17 cellular contexts compared by ENCODE assay signal in genomic region chr6:112035446-112035845, GRCh38. TPM values are rescaled to one million over a fixed set of nuclear protein-coding genes. Genes with fewer than 3 reads are reported as not detected.
DNase-seq lines count a peak whose midpoint lies in the region; ATAC-seq and TF ChIP-seq lines count a peak whose summit lies in the region.
"Had no signal": no experiment of that assay in that cellular context is flagged by ENCODE, and none has a peak within 500 bp of the region (broad histone marks: within the 10 kb centered on the region; RNA-seq: fewer than 3 reads in every experiment).

No MANE protein-coding gene starts in this region.

- WGBS in heart left ventricle, 4 donors: 35 to 49% (median 44%) methylated on average over 2 of the region's 2 CpGs

- no peak overlapping the region for H3K4me3 Mint-ChIP-seq in activated naive CD8-positive, alpha-beta T cell treated with anti-CD3 and anti-CD28 coated beads for 36 hours
- H3K4me3 Mint-ChIP-seq: mesothelial cell of epicardium had no signal

- peaks cover 11% of the 10 kb centered on the region for H3K36me3 Mint-ChIP-seq in activated naive CD8-positive, alpha-beta T cell treated with anti-CD3 and anti-CD28 coated beads for 36 hours
- H3K36me3 Mint-ChIP-seq: mesothelial cell of epicardium had no signal

- DNase-seq in heart left ventricle (no peak), left cardiac atrium (no peak), uterus (peak in 1 of 2 donors; percentile 44), NCI-H2107 (lab: John Stamatoyannopoulos, UW) (no peak), AG20443 (ENCODE audit: low spot score) (no peak)
- DNase-seq in activated naive CD8-positive, alpha-beta T cell treated with anti-CD3 and anti-CD28 coated beads for 36 hours: no peak
- DNase-seq: HCEC 1CT; stimulated activated CD4-positive, alpha-beta T cell treated with anti-CD3 and anti-CD28 coated beads, Interleukin-2, amount 100 ng/mL, for 48 hours; stimulated activated naive CD4-positive, alpha-beta T cell treated with Interleukin-2 at 50 U/mL for 16 hours had no signal

- H3K9me3 ChIP-seq in heart left ventricle: no peaks in the 10 kb centered on the region
- no peaks in the 10 kb centered on the region for H3K9me3 ChIP-seq in muscle layer of duodenum (ENCODE audit: control insufficient read depth in 1 of 2, low read length in 2 of 2)
- no peaks in the 10 kb centered on the region for H3K9me3 ChIP-seq in uterus
- H3K9me3 ChIP-seq: BLaER1, prostate gland had no signal

- H3K27me3 ChIP-seq in heart left ventricle: no peaks in the 10 kb centered on the region
- no peaks in the 10 kb centered on the region for H3K27me3 ChIP-seq in muscle layer of duodenum (ENCODE audit: low read depth, low read length)
- no peaks in the 10 kb centered on the region for H3K27me3 ChIP-seq in uterus
- H3K27me3 ChIP-seq: BLaER1 had no signal

- peak overlapping the region; percentile 86 for H3K27ac Mint-ChIP-seq in activated naive CD8-positive, alpha-beta T cell treated with anti-CD3 and anti-CD28 coated beads for 36 hours
- H3K27ac Mint-ChIP-seq: mesothelial cell of epicardium had no signal

- H3K4me1 Mint-ChIP-seq in activated naive CD8-positive, alpha-beta T cell treated with anti-CD3 and anti-CD28 coated beads for 36 hours: peaks cover 78% of the 10 kb centered on the region

- peaks cover 0 to 45% (median 10%) of the 10 kb centered on the region in 12 donors for H3K4me1 ChIP-seq in heart left ventricle
- H3K4me1 ChIP-seq in muscle layer of duodenum (ENCODE audit: control insufficient read depth in 1 of 2, insufficient read depth in 2 of 2, low read length in 2 of 2): peaks cover 0 to 12% of the 10 kb centered on the region in 2 donors
- peaks cover 7 to 8% of the 10 kb centered on the region in 2 donors for H3K4me1 ChIP-seq in uterus
- H3K4me1 ChIP-seq: BLaER1, prostate gland had no signal

- intact Hi-C loops in heart left ventricle (cut with DNase I): no loop called here
- intact Hi-C loops in left cardiac atrium (cut with DNase I): no loop called here
- intact Hi-C loops in uterus (cut with DNase I; ENCODE audit: low total_unique reads): no loop called here

- no peaks in the 10 kb centered on the region for H3K36me3 ChIP-seq in heart left ventricle
- no peaks in the 10 kb centered on the region for H3K36me3 ChIP-seq in muscle layer of duodenum (ENCODE audit: control insufficient read depth in 1 of 2, insufficient read depth in 2 of 2, low read length in 2 of 2)
- no peaks in the 10 kb centered on the region for H3K36me3 ChIP-seq in uterus
- H3K36me3 ChIP-seq: BLaER1, prostate gland had no signal

- no peaks in the 10 kb centered on the region for H3K9me3 Mint-ChIP-seq in activated naive CD8-positive, alpha-beta T cell treated with anti-CD3 and anti-CD28 coated beads for 36 hours
- H3K9me3 Mint-ChIP-seq: mesothelial cell of epicardium had no signal

- no peak for TF ChIP-seq POLR2A in heart left ventricle (IDR thresholded peaks at IDR 0.05)
- no peak for TF ChIP-seq POLR2A in uterus (IDR thresholded peaks at IDR 0.05)

- peak overlapping the region in 8 of 12 donors; percentile 1 to 61 (median 30) for H3K27ac ChIP-seq in heart left ventricle
- peak overlapping the region; percentile 27 for H3K27ac ChIP-seq in muscle layer of duodenum (ENCODE audit: low read length)
- H3K27ac ChIP-seq in uterus: peak overlapping the region; percentile 86 to 93
- H3K27ac ChIP-seq: BLaER1, prostate gland had no signal

- no peaks in the 10 kb centered on the region for H3K27me3 Mint-ChIP-seq in activated naive CD8-positive, alpha-beta T cell treated with anti-CD3 and anti-CD28 coated beads for 36 hours

- no peak overlapping the region for H3K4me3 ChIP-seq in heart left ventricle
- H3K4me3 ChIP-seq in muscle layer of duodenum (ENCODE audit: low read depth in 1 of 2, low read length in 2 of 2): no peak overlapping the region
- no peak overlapping the region for H3K4me3 ChIP-seq in uterus
- H3K4me3 ChIP-seq: BLaER1, prostate gland had no signal

- ATAC-seq in heart left ventricle (peak in 1 of 4 donors; percentile 56), left cardiac atrium (no peak), GM18511 (IDR thresholded peaks at IDR 0.05; ENCODE audit: unreplicated experiment) (no peak)

- no peak for TF ChIP-seq CTCF in heart left ventricle (IDR thresholded peaks at IDR 0.05)
- TF ChIP-seq CTCF in uterus (IDR thresholded peaks at IDR 0.05): no peak

RNA-seq across cellular contexts. Expression of gene CCN6, which starts 18.5 kb away (rescaled TPM):
- total RNA-seq in heart left ventricle (not detected), left cardiac atrium (not detected), uterus (not detected)
- not detected for polyA plus RNA-seq in heart left ventricle
- under 1 TPM; 0.19 to 0.30 TPM for total RNA-seq in activated naive CD8-positive, alpha-beta T cell treated with anti-CD3 and anti-CD28 coated beads for 36 hours
- total RNA-seq: activated CD8-positive, alpha-beta memory T cell treated with anti-CD3 and anti-CD28 coated beads for 36 hours; G401; mesothelial cell of epicardium; OCI-LY7 had no signal

RNA-seq across cellular contexts. Expression of gene TUBE1, which starts 51.8 kb away (rescaled TPM):
- total RNA-seq in heart left ventricle: 10 to 100 TPM; 16.1 to 33.2 (median 25.0) TPM
- 10 to 100 TPM; 10.1 to 23.1 TPM for polyA plus RNA-seq in heart left ventricle
- total RNA-seq in left cardiac atrium: 10 to 100 TPM; 18.4 to 23.1 TPM
- total RNA-seq in activated naive CD8-positive, alpha-beta T cell treated with anti-CD3 and anti-CD28 coated beads for 36 hours: 10 to 100 TPM; 30.3 to 31.1 TPM
- total RNA-seq in uterus: 10 to 100 TPM; 33.6 to 75.1 (median 54.0) TPM

RNA-seq across cellular contexts. Expression of gene FAM229B, which starts 51.9 kb away (rescaled TPM):
- total RNA-seq in heart left ventricle (10 to 100 TPM; 33.7 to 77.7 (median 54.8) TPM), left cardiac atrium (10 to 100 TPM; 47.6 to 49.4 TPM), uterus (10 to 100 TPM in 3 of 4 donors, 1 to 10 TPM in 1; 7.2 to 47.6 (median 34.4) TPM)
- 10 to 100 TPM; 28.6 to 85.8 TPM for polyA plus RNA-seq in heart left ventricle
- total RNA-seq in activated naive CD8-positive, alpha-beta T cell treated with anti-CD3 and anti-CD28 coated beads for 36 hours: 1 to 10 TPM; 7.9 to 8.7 TPM

Comparison
In these comparisons a context has a peak if more than half of its experiments do, and no peak if none do; other contexts are left out.
1. H3K27ac ChIP-seq: peak in every context shown above with its lines; median percentile 90 in uterus; 30 in heart left ventricle; 27 in muscle layer of duodenum.